ENCODE assay signal across 27 cellular contexts in genomic region chr1:239868117-239868516, GRCh38.
A peak's percentile ranks its signal among the peaks of the same experiment; 100 is the strongest.
DNase-seq lines count a peak whose midpoint lies in the region; ATAC-seq, FAIRE-seq and TF ChIP-seq lines count a peak whose summit lies in the region.
"Had no signal": no experiment of that assay in that cellular context is flagged by ENCODE, and none has a peak within 500 bp of the region (broad histone marks: within the 10 kb centered on the region; RNA-seq: fewer than 3 reads in every experiment).

No MANE protein-coding gene starts in this region.

- H3K27me3 ChIP-seq in pancreas: no peaks in the 10 kb centered on the region
- H3K27me3 ChIP-seq: left lung, neutrophil, right lobe of liver had no signal

- peak in 2 of 3 experiments; percentile 36 to 64 for DNase-seq in NCI-H1417 (lab: John Stamatoyannopoulos, UW)
- no peak for DNase-seq in NCI-H1417 treated with DMSO at 0.1 percent for 48 hours (lab: John Stamatoyannopoulos, UW)
- DNase-seq in NCI-H69 (lab: John Stamatoyannopoulos, UW): peak; percentile 41
- DNase-seq in chondrocyte (ENCODE audit: low spot score): no peak
- DNase-seq in pancreas: no peak
- no peak for DNase-seq in NK-92 treated with Interleukin-12 subunit alpha and Interleukin-12 subunit beta, amount 100 ng/mL, for 24 hours (lab: John Stamatoyannopoulos, UW)
- DNase-seq in cortex of kidney (lab: John Stamatoyannopoulos, UW): no peak
- no peak for DNase-seq in COLO829 (ENCODE audit: low spot score)
- DNase-seq: activated CD4-positive, alpha-beta T cell treated with anti-CD3 and anti-CD28 coated beads for 4 hours; effector memory CD8-positive, alpha-beta T cell; Karpas-422; left lung; mesendoderm; NCI-H187; NCI-H524; right lobe of liver; stimulated activated CD4-positive, alpha-beta T cell treated with anti-CD3 and anti-CD28 coated beads, Interleukin-12 subunit alpha, Interleukin-12 subunit beta, amount 100 ng/mL, for 4 hours; stimulated activated CD4-positive, alpha-beta T cell treated with anti-CD3 and anti-CD28 coated beads, Interleukin-4, amount 100 ng/mL, for 1 hour; trophoblast cell had no signal

- peak in 3 of 4 donors; percentile 24 to 50 (median 34) for ATAC-seq in pancreas
- ATAC-seq: effector memory CD8-positive, alpha-beta T cell; left lung; Right ventricle myocardium inferior had no signal

- H3K4me3 Mint-ChIP-seq in chondrocyte (ENCODE audit: unreplicated experiment): no peak overlapping the region
- H3K4me3 Mint-ChIP-seq: activated naive CD8-positive, alpha-beta T cell; CD14-positive monocyte; effector memory CD8-positive, alpha-beta T cell; T-helper 2 cell treated with Interferon-gamma antibody and Interleukin-4, amounts not matched to agents 5 μg/mL and 100 μg/mL, for 36 hours had no signal

- H3K27me3 Mint-ChIP-seq in chondrocyte (ENCODE audit: low read depth): peaks cover 13% of the 10 kb centered on the region
- H3K27me3 Mint-ChIP-seq: activated naive CD8-positive, alpha-beta T cell; effector memory CD8-positive, alpha-beta T cell had no signal

- peaks cover 3% of the 10 kb centered on the region for H3K9me3 Mint-ChIP-seq in chondrocyte (ENCODE audit: low read depth)
- H3K9me3 Mint-ChIP-seq: effector memory CD8-positive, alpha-beta T cell; T-helper 2 cell treated with Interferon-gamma antibody and Interleukin-4, amounts not matched to agents 5 μg/mL and 100 μg/mL, for 36 hours had no signal

- TF ChIP-seq CTCF in chondrocyte (IDR thresholded peaks at IDR 0.05): peak; percentile 22
- no peak for TF ChIP-seq CTCF in pancreas (IDR thresholded peaks at IDR 0.05)

- no peak for FAIRE-seq in pancreas (lab: Jason Lieb, UNC)
- FAIRE-seq: islet of Langerhans had no signal

- H3K9me3 ChIP-seq in pancreas: no peaks in the 10 kb centered on the region
- H3K9me3 ChIP-seq: left lung, neutrophil, right lobe of liver had no signal

- intact Hi-C loops in pancreas (cut with DNase I): no loop called here

- no peak overlapping the region for H3K27ac Mint-ChIP-seq in chondrocyte (ENCODE audit: unreplicated experiment)
- H3K27ac Mint-ChIP-seq: activated naive CD8-positive, alpha-beta T cell; effector memory CD8-positive, alpha-beta T cell; T-helper 2 cell treated with Interferon-gamma antibody and Interleukin-4, amounts not matched to agents 5 μg/mL and 100 μg/mL, for 36 hours had no signal

- H3K27ac ChIP-seq in pancreas: no peak overlapping the region
- H3K27ac ChIP-seq: 22Rv1, coronary artery, left lung, neutrophil, right lobe of liver had no signal

- no peaks in the 10 kb centered on the region for H3K4me1 ChIP-seq in pancreas
- H3K4me1 ChIP-seq: left lung, right lobe of liver had no signal

- H3K36me3 ChIP-seq in pancreas: no peaks in the 10 kb centered on the region
- H3K36me3 ChIP-seq: left lung, neutrophil, right lobe of liver had no signal

- no peak overlapping the region for H3K4me3 ChIP-seq in pancreas
- H3K4me3 ChIP-seq: coronary artery, left lung, right lobe of liver had no signal

- no peaks in the 10 kb centered on the region for H3K4me1 Mint-ChIP-seq in chondrocyte (ENCODE audit: low read depth)

- WGBS in pancreas, 2 donors: 81 to 83% methylated on average over 8 of the region's 8 CpGs

- no peaks in the 10 kb centered on the region for H3K36me3 Mint-ChIP-seq in chondrocyte (ENCODE audit: low read depth)
- H3K36me3 Mint-ChIP-seq: activated naive CD8-positive, alpha-beta T cell; CD14-positive monocyte had no signal

Comparison
In these comparisons a context has a peak if more than half of its experiments do, and no peak if none do; other contexts are left out.
1. DNase-seq: peak in NCI-H1417 (2 of 3) and NCI-H69 (single experiment); none in NCI-H1417 treated with DMSO at 0.1 percent for 48 hours (single experiment), chondrocyte (single experiment), pancreas (0 of 6), NK-92 treated with Interleukin-12 subunit alpha and Interleukin-12 subunit beta, amount 100 ng/mL, for 24 hours (single experiment), cortex of kidney (single experiment) and COLO829 (single experiment).